In the genomic region with DNA sequence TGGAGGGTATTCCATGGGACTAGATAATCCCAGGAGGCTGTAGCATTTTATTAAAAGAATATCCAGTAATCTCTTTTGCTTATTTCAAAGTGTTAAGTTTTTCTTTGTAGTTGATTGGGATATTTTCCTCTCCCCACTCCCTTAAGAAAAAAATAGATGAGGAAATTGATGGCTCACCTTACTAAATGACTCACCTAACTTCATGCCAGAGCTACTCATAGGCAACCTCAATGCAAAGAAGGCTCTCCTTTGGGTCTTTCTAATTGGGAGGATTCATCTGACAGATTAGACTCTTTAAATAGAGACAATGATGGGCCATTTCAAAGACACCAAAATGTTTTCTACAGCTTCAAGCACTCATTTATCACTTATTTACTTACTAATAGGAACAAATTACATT, we compare ENCODE assay signal across 17 cellular contexts.
A peak's percentile ranks its signal among the peaks of the same experiment; 100 is the strongest.
DNase-seq lines count a peak whose midpoint lies in the region; ATAC-seq, FAIRE-seq and TF ChIP-seq lines count a peak whose summit lies in the region.
"Had no signal": no experiment of that assay in that cellular context is flagged by ENCODE, and none has a peak within 500 bp of the region (broad histone marks: within the 10 kb centered on the region; RNA-seq: fewer than 3 reads in every experiment).

No MANE protein-coding gene starts in this region.

- H3K27ac Mint-ChIP-seq in astrocyte (ENCODE audit: unreplicated experiment): no peak overlapping the region
- no peak overlapping the region for H3K27ac Mint-ChIP-seq in stimulated activated naive B cell treated with anti-CD40 and anti-IgM and Interleukin-4, amounts not matched to agents 10 μg/mL and 1 μg/mL and 100 μg/mL, for 72 hours
- H3K27ac Mint-ChIP-seq: H9 had no signal

- H3K27me3 ChIP-seq in GM23248 (replicated peaks; ENCODE audit: insufficient read depth) (no peaks in the 10 kb centered on the region), astrocyte (ENCODE audit: insufficient read depth, low read length) (no peaks in the 10 kb centered on the region), MG63 (no peaks in the 10 kb centered on the region)

- H3K36me3 ChIP-seq in GM23248 (ENCODE audit: low read depth): no peaks in the 10 kb centered on the region
- no peaks in the 10 kb centered on the region for H3K36me3 ChIP-seq in astrocyte (ENCODE audit: insufficient read depth, low read length)
- no peaks in the 10 kb centered on the region for H3K36me3 ChIP-seq in MG63

- peaks cover 19% of the 10 kb centered on the region for H3K4me1 Mint-ChIP-seq in astrocyte (ENCODE audit: low read depth, unreplicated experiment)
- H3K4me1 Mint-ChIP-seq in stimulated activated naive B cell treated with anti-CD40 and anti-IgM and Interleukin-4, amounts not matched to agents 10 μg/mL and 1 μg/mL and 100 μg/mL, for 72 hours: no peaks in the 10 kb centered on the region

- H3K27me3 Mint-ChIP-seq in astrocyte (ENCODE audit: low read depth, unreplicated experiment): no peaks in the 10 kb centered on the region
- no peaks in the 10 kb centered on the region for H3K27me3 Mint-ChIP-seq in stimulated activated naive B cell treated with anti-CD40 and anti-IgM and Interleukin-4, amounts not matched to agents 10 μg/mL and 1 μg/mL and 100 μg/mL, for 72 hours

- H3K9me3 ChIP-seq in GM23248 (ENCODE audit: low read depth) (no peaks in the 10 kb centered on the region), astrocyte (ENCODE audit: insufficient read depth, low read depth, low read length) (no peaks in the 10 kb centered on the region), MG63 (no peaks in the 10 kb centered on the region)

- H3K9ac ChIP-seq in GM23248 (no peak overlapping the region), astrocyte (ENCODE audit: low read length) (no peak overlapping the region)

- H3K79me2 ChIP-seq in GM23248 (ENCODE audit: insufficient read depth): no peaks in the 10 kb centered on the region
- H3K79me2 ChIP-seq in astrocyte (ENCODE audit: insufficient read depth, low read length): no peaks in the 10 kb centered on the region

- H4K20me1 ChIP-seq in GM23248 (ENCODE audit: insufficient read depth): no peaks in the 10 kb centered on the region
- H4K20me1 ChIP-seq in astrocyte (ENCODE audit: insufficient read depth, low read length): no peaks in the 10 kb centered on the region

- H3K4me1 ChIP-seq in GM23248 (ENCODE audit: insufficient read depth) (peaks cover 34% of the 10 kb centered on the region), astrocyte (ENCODE audit: insufficient read depth, low read length) (peaks cover 11% of the 10 kb centered on the region)

- peaks cover 12% of the 10 kb centered on the region for H3F3A ChIP-seq in GM23248 (ENCODE audit: insufficient read depth)

- DNase-seq in GM23248 (peak; percentile 56), M059J (ENCODE audit: low read depth) (peak; percentile 78), astrocyte (ENCODE audit: low read depth) (peak; percentile 39), kidney glomerular epithelial cell (lab: John Stamatoyannopoulos, UW) (peak; percentile 45), MG63 (no peak), activated gamma-delta T cell (lab: John Stamatoyannopoulos, UW) (no peak)
- no peak for DNase-seq in stimulated activated naive B cell treated with anti-CD40 and anti-IgM and Interleukin-4, amounts not matched to agents 10 μg/mL and 1 μg/mL and 100 μg/mL, for 72 hours
- DNase-seq: H9, NCI-H1092, NCI-H146, NCI-H2081, NCI-H510A treated with DMSO at 0.1 percent for 48 hours, SIG-M5 had no signal

- in situ Hi-C loops in GM23248 (cut with MboI): no loop called here

- no peak overlapping the region for H3K4me2 ChIP-seq in GM23248 (ENCODE audit: unreplicated experiment)
- no peak overlapping the region for H3K4me2 ChIP-seq in astrocyte (ENCODE audit: low read length)

- H3K27ac ChIP-seq in GM23248 (no peak overlapping the region), astrocyte (ENCODE audit: low read depth, low read length) (no peak overlapping the region)
- H3K27ac ChIP-seq: C4-2B had no signal

- ATAC-seq in GM19035 (IDR thresholded peaks at IDR 0.05; ENCODE audit: unreplicated experiment): no peak
- no peak for ATAC-seq in stimulated activated naive B cell treated with anti-CD40 and anti-IgM and Interleukin-4, amounts not matched to agents 10 μg/mL and 1 μg/mL and 100 μg/mL, for 72 hours (replicated peaks)
- ATAC-seq: Panc1 had no signal

- no peak for TF ChIP-seq CTCF in astrocyte (IDR thresholded peaks at IDR 0.05; ENCODE audit: insufficient read depth, low read depth, low read length)

- H3K36me3 Mint-ChIP-seq in astrocyte (ENCODE audit: low read depth, unreplicated experiment): no peaks in the 10 kb centered on the region
- no peaks in the 10 kb centered on the region for H3K36me3 Mint-ChIP-seq in stimulated activated naive B cell treated with anti-CD40 and anti-IgM and Interleukin-4, amounts not matched to agents 10 μg/mL and 1 μg/mL and 100 μg/mL, for 72 hours

- H2AFZ ChIP-seq in GM23248 (no peak overlapping the region), astrocyte (ENCODE audit: low read depth, low read length) (no peak overlapping the region)

- no peaks in the 10 kb centered on the region for H3K9me3 Mint-ChIP-seq in astrocyte (ENCODE audit: unreplicated experiment)
- peaks cover 3 to 7% of the 10 kb centered on the region in 2 donors for H3K9me3 Mint-ChIP-seq in stimulated activated naive B cell treated with anti-CD40 and anti-IgM and Interleukin-4, amounts not matched to agents 10 μg/mL and 1 μg/mL and 100 μg/mL, for 72 hours

- H3K4me3 ChIP-seq in GM23248: no peak overlapping the region
- no peak overlapping the region for H3K4me3 ChIP-seq in astrocyte (ENCODE audit: insufficient read depth, low read depth, low read length)
- no peak overlapping the region for H3K4me3 ChIP-seq in MG63

- no peak overlapping the region for H3K4me3 Mint-ChIP-seq in astrocyte (ENCODE audit: unreplicated experiment)
- H3K4me3 Mint-ChIP-seq in stimulated activated naive B cell treated with anti-CD40 and anti-IgM and Interleukin-4, amounts not matched to agents 10 μg/mL and 1 μg/mL and 100 μg/mL, for 72 hours: no peak overlapping the region
- H3K4me3 Mint-ChIP-seq: H9 had no signal

- FAIRE-seq in astrocyte (lab: Jason Lieb, UNC): no peak
- FAIRE-seq: HTR-8/SVneo had no signal

- no peaks in the 10 kb centered on the region for H3K9me2 ChIP-seq in GM23248 (ENCODE audit: insufficient read depth)

Comparison
In these comparisons a context has a peak if more than half of its experiments do, and no peak if none do; other contexts are left out.
1. DNase-seq: peak in GM23248 (single experiment), M059J (single experiment), astrocyte (single experiment) and kidney glomerular epithelial cell (single experiment); none in MG63 (single experiment), stimulated activated naive B cell treated with anti-CD40 and anti-IgM and Interleukin-4, amounts not matched to agents 10 μg/mL and 1 μg/mL and 100 μg/mL, for 72 hours (single experiment) and activated gamma-delta T cell (single experiment).